Comparison of ENCODE assay signal across 1 cellular context in genomic region chr2:127985026-127985734, GRCh38.
TF ChIP-seq lines count a peak whose summit lies in the region.

No MANE protein-coding gene starts in this region.

TF ChIP-seq in HepG2, 621 proteins besides CTCF, POLR2A, EP300 and RAD21 (continued from another document):
- peak; percentile 47; the same call in 1 of the 2 replicates for TF ChIP-seq HNF1B (CRISPR knock-in tag; IDR thresholded peaks at IDR 0.05)
- TF ChIP-seq GATA4 (IDR thresholded peaks at IDR 0.05; ENCODE audit: borderline replicate concordance, low read depth): no peak
- TF ChIP-seq ATF1 (CRISPR knock-in tag; IDR thresholded peaks at IDR 0.05): 0 out of 2 replicates have a peak, but pooled peaks have one; percentile 8
- 0 out of 2 replicates have a peak, but pooled peaks have one; percentile 5 for TF ChIP-seq MEF2D (CRISPR knock-in tag; IDR thresholded peaks at IDR 0.05)
- peak; percentile 21; the same call in 1 of the 2 replicates for TF ChIP-seq HDAC2 (CRISPR knock-in tag; IDR thresholded peaks at IDR 0.05)
- TF ChIP-seq PRMT3 (CRISPR knock-in tag; IDR thresholded peaks at IDR 0.05; ENCODE audit: borderline replicate concordance, low read depth): no peak
- no peak for TF ChIP-seq ZNF670 (CRISPR knock-in tag; IDR thresholded peaks at IDR 0.05; ENCODE audit: borderline replicate concordance)
- TF ChIP-seq SALL1 (CRISPR knock-in tag; IDR thresholded peaks at IDR 0.05): peak; percentile 65
- TF ChIP-seq MTA1 (CRISPR knock-in tag; IDR thresholded peaks at IDR 0.05; ENCODE audit: borderline replicate concordance): no peak
- no peak for TF ChIP-seq FLYWCH1 (CRISPR knock-in tag; IDR thresholded peaks at IDR 0.05)
- TF ChIP-seq ZBTB39 (CRISPR knock-in tag; IDR thresholded peaks at IDR 0.05): no peak
- TF ChIP-seq FOXP1 (IDR thresholded peaks at IDR 0.05): no peak
- no peak; the same call in 1 of the 2 replicates for TF ChIP-seq FOXP1 (CRISPR knock-in tag; IDR thresholded peaks at IDR 0.05)
- TF ChIP-seq SP1 (IDR thresholded peaks at IDR 0.05): no peak
- TF ChIP-seq SP1 (CRISPR knock-in tag; IDR thresholded peaks at IDR 0.05): peak; percentile 46; the same call in 1 of the 2 replicates
- TF ChIP-seq PAXIP1 (CRISPR knock-in tag; conservative IDR thresholded peaks at IDR 0.05): peak; percentile 73
- peak; percentile 32; the same call in 1 of the 2 replicates for TF ChIP-seq ELF3 (CRISPR knock-in tag; IDR thresholded peaks at IDR 0.05)
- no peak for TF ChIP-seq NFRKB (IDR thresholded peaks at IDR 0.05)
- no peak for TF ChIP-seq PRDM4 (CRISPR knock-in tag; IDR thresholded peaks at IDR 0.05; ENCODE audit: borderline replicate concordance)
- 0 out of 2 replicates have a peak, but pooled peaks have one; percentile 46 for TF ChIP-seq MAZ (IDR thresholded peaks at IDR 0.05; ENCODE audit: borderline replicate concordance, low read depth, low read length)
- TF ChIP-seq MAZ (CRISPR knock-in tag; IDR thresholded peaks at IDR 0.05; ENCODE audit: low read depth): no peak
- 0 out of 2 replicates have a peak, but pooled peaks have one; percentile 24 for TF ChIP-seq DPF2 (CRISPR knock-in tag; IDR thresholded peaks at IDR 0.05; ENCODE audit: borderline replicate concordance, low read depth)
- TF ChIP-seq ZNF607 (CRISPR knock-in tag; IDR thresholded peaks at IDR 0.05; ENCODE audit: borderline replicate concordance): peak; percentile 32; the same call in 1 of the 2 replicates
- peak; percentile 56; the same call in 1 of the 2 replicates for TF ChIP-seq SP5 (CRISPR knock-in tag; IDR thresholded peaks at IDR 0.05; ENCODE audit: borderline replicate concordance, low read depth)
- TF ChIP-seq HNRNPH1 (optimal IDR thresholded peaks at IDR 0.05; ENCODE audit: low read depth, low read length): no peak
- 0 out of 2 replicates have a peak, but pooled peaks have one; percentile 28 for TF ChIP-seq RCOR2 (CRISPR knock-in tag; IDR thresholded peaks at IDR 0.05)
- TF ChIP-seq MAFF (IDR thresholded peaks at IDR 0.05; ENCODE audit: low read depth, low read length): 0 out of 2 replicates have a peak, but pooled peaks have one; percentile 6
